In genomic region chr12:132323171-132324010, GRCh38 we compare ENCODE assay signal across 16 cellular contexts. TPM values are rescaled to one million over a fixed set of nuclear protein-coding genes. Genes with fewer than 3 reads are reported as not detected.
DNase-seq lines count a peak whose midpoint lies in the region; ATAC-seq and TF ChIP-seq lines count a peak whose summit lies in the region.
"Had no signal": no experiment of that assay in that cellular context is flagged by ENCODE, and none has a peak within 500 bp of the region (broad histone marks: within the 10 kb centered on the region; RNA-seq: fewer than 3 reads in every experiment).

No MANE protein-coding gene starts in this region.

- TF ChIP-seq POLR2A in esophagus muscularis mucosa (IDR thresholded peaks at IDR 0.05; ENCODE audit: low read depth): no peak
- TF ChIP-seq POLR2A in spleen (IDR thresholded peaks at IDR 0.05): no peak
- TF ChIP-seq POLR2A in gastrocnemius medialis (IDR thresholded peaks at IDR 0.05): no peak
- no peak for TF ChIP-seq POLR2A in gastroesophageal sphincter (IDR thresholded peaks at IDR 0.05)

- no peak for ATAC-seq in gastrocnemius medialis
- ATAC-seq in gastroesophageal sphincter: no peak
- ATAC-seq: A549 had no signal

- H2AFZ ChIP-seq in MM.1S (ENCODE audit: low read length): no peak overlapping the region

- peaks cover 0 to 75% (median 3%) of the 10 kb centered on the region in 4 donors for H3K27me3 ChIP-seq in esophagus muscularis mucosa
- peaks cover 0 to 96% (median 47%) of the 10 kb centered on the region in 7 donors for H3K27me3 ChIP-seq in spleen (replicated peaks in 1 of 7)
- peaks cover 30 to 44% (median 37%) of the 10 kb centered on the region in 3 donors for H3K27me3 ChIP-seq in gastrocnemius medialis
- H3K27me3 ChIP-seq in gastroesophageal sphincter: peaks cover 96% of the 10 kb centered on the region
- H3K27me3 ChIP-seq in MM.1S (replicated peaks; ENCODE audit: insufficient read depth, low read length): peaks cover 15% of the 10 kb centered on the region
- H3K27me3 ChIP-seq: uterus had no signal

- 27% methylated on average over 44 of the region's 44 CpGs for WGBS in esophagus muscularis mucosa
- WGBS in spleen, 5 donors: 30 to 46% (median 34%) methylated on average over 44 of the region's 44 CpGs
- WGBS in gastroesophageal sphincter (ENCODE audit: low coverage in 1 of 2), 2 donors: 18 to 40% methylated on average over 3 to 11 of the region's 44 CpGs

- no peaks in the 10 kb centered on the region for H3K9me3 ChIP-seq in esophagus muscularis mucosa
- no peaks in the 10 kb centered on the region for H3K9me3 ChIP-seq in spleen
- no peaks in the 10 kb centered on the region for H3K9me3 ChIP-seq in gastrocnemius medialis
- no peaks in the 10 kb centered on the region for H3K9me3 ChIP-seq in gastroesophageal sphincter
- H3K9me3 ChIP-seq in MM.1S (replicated peaks; ENCODE audit: insufficient read depth, low read length): no peaks in the 10 kb centered on the region
- H3K9me3 ChIP-seq: A549, esophagus squamous epithelium, uterus had no signal

- H3K9me3 Mint-ChIP-seq in activated CD4-positive, alpha-beta T cell treated with anti-CD3 and anti-CD28 coated beads, Interleukin-2, amount 10 ng/mL, durations not matched to agents 7 days and 5 days: no peaks in the 10 kb centered on the region

- H3K4me2 ChIP-seq in MM.1S (ENCODE audit: low read depth, low read length): no peak overlapping the region
- H3K4me2 ChIP-seq: A549 had no signal

- POLR2A ChIA-PET in activated CD4-positive, alpha-beta T cell treated with anti-CD3 and anti-CD28 coated beads, Interleukin-2, amount 10 ng/mL, durations not matched to agents 7 days and 5 days (lab: Charles Lee): no interaction called here

- no peak for TF ChIP-seq EP300 in esophagus muscularis mucosa (IDR thresholded peaks at IDR 0.05)
- no peak for TF ChIP-seq EP300 in gastroesophageal sphincter (IDR thresholded peaks at IDR 0.05)

- H3F3A ChIP-seq in MM.1S (ENCODE audit: insufficient read depth, low read length): no peaks in the 10 kb centered on the region

- in situ Hi-C loops in gastrocnemius medialis (cut with MboI; ENCODE audit: low sequenced_read_pairs in 4 of 4): no loop called here

- peak overlapping the region in 1 of 4 donors; percentile 2 for H3K27ac ChIP-seq in esophagus muscularis mucosa (replicated peaks in 1 of 4)
- H3K27ac ChIP-seq in spleen: peak overlapping the region in 4 of 8 donors; percentile 20 to 43 (median 33)
- no peak overlapping the region for H3K27ac ChIP-seq in gastrocnemius medialis
- no peak overlapping the region for H3K27ac ChIP-seq in gastroesophageal sphincter
- H3K27ac ChIP-seq in MM.1S (ENCODE audit: low read length): no peak overlapping the region
- H3K27ac ChIP-seq: A549, esophagus squamous epithelium, uterus had no signal

- peak; percentile 25 for DNase-seq in activated CD4-positive, alpha-beta T cell treated with anti-CD3 and anti-CD28 coated beads for 48 hours
- DNase-seq in activated CD4-positive, alpha-beta T cell treated with anti-CD3 and anti-CD28 coated beads for 1 hour: no peak
- DNase-seq in activated CD4-positive, alpha-beta T cell treated with anti-CD3 and anti-CD28 coated beads, Interleukin-2, amount 10 ng/mL, durations not matched to agents 7 days and 5 days: no peak
- no peak for DNase-seq in esophagus muscularis mucosa (ENCODE audit: extremely low spot score)
- DNase-seq in spleen: peak; percentile 77
- no peak for DNase-seq in gastrocnemius medialis
- DNase-seq in MM.1S: no peak
- DNase-seq: DND-41, esophagus squamous epithelium, GOT3, small intestine, T-helper 9 cell, uterus had no signal

- peak overlapping the region; percentile 67 for H3K27ac Mint-ChIP-seq in activated CD4-positive, alpha-beta T cell treated with anti-CD3 and anti-CD28 coated beads, Interleukin-2, amount 10 ng/mL, durations not matched to agents 7 days and 5 days

- peaks cover 13% of the 10 kb centered on the region for H3K4me1 Mint-ChIP-seq in activated CD4-positive, alpha-beta T cell treated with anti-CD3 and anti-CD28 coated beads, Interleukin-2, amount 10 ng/mL, durations not matched to agents 7 days and 5 days

- no peaks in the 10 kb centered on the region for H3K36me3 Mint-ChIP-seq in activated CD4-positive, alpha-beta T cell treated with anti-CD3 and anti-CD28 coated beads, Interleukin-2, amount 10 ng/mL, durations not matched to agents 7 days and 5 days (ENCODE audit: low read depth)

- H3K27me3 Mint-ChIP-seq in activated CD4-positive, alpha-beta T cell treated with anti-CD3 and anti-CD28 coated beads, Interleukin-2, amount 10 ng/mL, durations not matched to agents 7 days and 5 days: peaks cover 14% of the 10 kb centered on the region

- intact Hi-C loops in esophagus muscularis mucosa (cut with DNase I) (no loop called here), spleen (cut with DNase I; ENCODE audit: low total_unique reads) (no loop called here), gastrocnemius medialis (cut with DNase I; ENCODE audit: low total_unique reads) (no loop called here)

- no peaks in the 10 kb centered on the region for H3K9me2 ChIP-seq in MM.1S (replicated peaks; ENCODE audit: insufficient read depth, low read length)

- H3K4me3 Mint-ChIP-seq in activated CD4-positive, alpha-beta T cell treated with anti-CD3 and anti-CD28 coated beads, Interleukin-2, amount 10 ng/mL, durations not matched to agents 7 days and 5 days: peak overlapping the region; percentile 10

- no peak overlapping the region for H3K9ac ChIP-seq in MM.1S (ENCODE audit: low read length)

- peak overlapping the region in 3 of 4 donors; percentile 2 to 15 (median 10) for H3K4me3 ChIP-seq in esophagus muscularis mucosa
- H3K4me3 ChIP-seq in spleen: peak overlapping the region in 3 of 8 donors; percentile 11 to 36 (median 23)
- H3K4me3 ChIP-seq in gastrocnemius medialis: no peak overlapping the region
- H3K4me3 ChIP-seq in gastroesophageal sphincter: no peak overlapping the region
- H3K4me3 ChIP-seq in MM.1S (ENCODE audit: low read length): no peak overlapping the region
- H3K4me3 ChIP-seq: A549, uterus had no signal

- TF ChIP-seq CTCF in esophagus muscularis mucosa (IDR thresholded peaks at IDR 0.05) (no peak), spleen (IDR thresholded peaks at IDR 0.05 in 8 of 11, conservative IDR thresholded peaks at IDR 0.05 in 3 of 11) (no peak), gastrocnemius medialis (IDR thresholded peaks at IDR 0.05 in 4 of 5, conservative IDR thresholded peaks at IDR 0.05 in 1 of 5) (no peak), gastroesophageal sphincter (IDR thresholded peaks at IDR 0.05) (no peak), MM.1S (IDR thresholded peaks at IDR 0.05; ENCODE audit: low read length) (no peak)

- H3K79me2 ChIP-seq in MM.1S (ENCODE audit: low read length): no peaks in the 10 kb centered on the region

- H4K20me1 ChIP-seq in MM.1S (ENCODE audit: insufficient read depth, low read length): no peaks in the 10 kb centered on the region

- CTCF ChIA-PET in activated CD4-positive, alpha-beta T cell treated with anti-CD3 and anti-CD28 coated beads, Interleukin-2, amount 10 ng/mL, durations not matched to agents 7 days and 5 days (lab: Charles Lee): no interaction called here

- H3K36me3 ChIP-seq in esophagus muscularis mucosa (no peaks in the 10 kb centered on the region), spleen (no peaks in the 10 kb centered on the region), gastrocnemius medialis (no peaks in the 10 kb centered on the region), gastroesophageal sphincter (no peaks in the 10 kb centered on the region), MM.1S (replicated peaks; ENCODE audit: insufficient read depth, low read length) (no peaks in the 10 kb centered on the region)
- H3K36me3 ChIP-seq: esophagus squamous epithelium, uterus had no signal

- H3K4me1 ChIP-seq in esophagus muscularis mucosa: peaks cover 0 to 36% (median 35%) of the 10 kb centered on the region in 4 donors
- H3K4me1 ChIP-seq in spleen: peaks cover 0 to 38% (median 17%) of the 10 kb centered on the region in 6 donors
- no peaks in the 10 kb centered on the region for H3K4me1 ChIP-seq in gastrocnemius medialis
- H3K4me1 ChIP-seq in gastroesophageal sphincter: peaks cover 0 to 35% (median 13%) of the 10 kb centered on the region in 3 donors
- H3K4me1 ChIP-seq in MM.1S (ENCODE audit: low read length): no peaks in the 10 kb centered on the region

RNA-seq across cellular contexts. Expression of gene GALNT9, which starts 6.0 kb away (rescaled TPM):
- total RNA-seq in activated CD4-positive, alpha-beta T cell treated with anti-CD3 and anti-CD28 coated beads, Interleukin-2, amount 10 ng/mL, durations not matched to agents 7 days and 5 days: not detected
- total RNA-seq in esophagus muscularis mucosa: under 1 TPM; 0.17 to 0.58 (median 0.46) TPM
- 1 to 10 TPM in 5 of 7 donors, under 1 TPM in 2; 0.52 to 2.4 (median 1.4) TPM for total RNA-seq in spleen
- under 1 TPM; 0.20 to 0.51 (median 0.30) TPM for polyA plus RNA-seq in spleen
- total RNA-seq in gastrocnemius medialis: not detected
- 1 to 10 TPM in 1 of 4 donors, not detected in 3; 2.0 TPM for total RNA-seq in gastroesophageal sphincter
- total RNA-seq: esophagus squamous epithelium, M059J had no signal

Comparison
In these comparisons a context has a peak if more than half of its experiments do, and no peak if none do; other contexts are left out.
1. DNase-seq: peak in activated CD4-positive, alpha-beta T cell treated with anti-CD3 and anti-CD28 coated beads for 48 hours (single experiment) and spleen (single experiment); none in activated CD4-positive, alpha-beta T cell treated with anti-CD3 and anti-CD28 coated beads for 1 hour (single experiment), activated CD4-positive, alpha-beta T cell treated with anti-CD3 and anti-CD28 coated beads, Interleukin-2, amount 10 ng/mL, durations not matched to agents 7 days and 5 days (single experiment), esophagus muscularis mucosa (single experiment), gastrocnemius medialis (0 of 2) and MM.1S (single experiment).
2. H3K4me3 ChIP-seq: peak in esophagus muscularis mucosa (3 of 4); none in gastrocnemius medialis (0 of 4), gastroesophageal sphincter (0 of 2) and MM.1S (single experiment).